11 cellular contexts compared by ENCODE assay signal in genomic region chr10:47871485-47872180, GRCh38. TPM values are rescaled to one million over a fixed set of nuclear protein-coding genes. Genes with fewer than 3 reads are reported as not detected.
"Had no signal": no experiment of that assay in that cellular context is flagged by ENCODE, and none has a peak within 500 bp of the region (broad histone marks: within the 10 kb centered on the region; RNA-seq: fewer than 3 reads in every experiment).

No MANE protein-coding gene starts in this region.

RNA-seq across cellular contexts. Expression of gene NPY4R2, which starts 46.8 kb away (rescaled TPM):
- total RNA-seq: chondrocyte, dermis microvascular lymphatic vessel endothelial cell, esophagus mucosa, esophagus squamous epithelium, heart left ventricle, kidney, left ventricle myocardium inferior, lung microvascular endothelial cell, mesothelial cell of epicardium had no signal
- polyA plus RNA-seq: heart left ventricle, hepatocyte, immature natural killer cell had no signal
